7 cellular contexts compared by ENCODE assay signal in the genomic region with DNA sequence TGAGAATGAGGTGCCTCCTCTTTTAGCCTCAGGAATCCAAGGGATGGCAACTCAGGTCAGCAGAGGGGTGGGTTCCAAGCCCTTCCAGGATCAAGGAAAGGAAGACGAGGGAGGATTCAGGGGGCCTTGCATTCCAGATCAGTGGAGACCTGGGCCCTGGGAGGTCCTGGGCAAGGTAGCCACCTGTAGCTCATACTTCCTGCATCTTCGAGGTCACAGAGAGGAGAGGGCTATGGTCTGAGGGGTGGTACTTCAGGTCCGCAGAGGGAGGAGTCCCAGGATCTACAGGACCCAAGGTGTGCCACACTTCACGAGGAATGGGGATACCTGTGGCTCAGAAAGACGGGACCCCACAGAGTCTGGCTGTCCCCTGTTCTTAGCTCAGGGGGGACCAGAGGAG. TPM values are rescaled to one million over a fixed set of nuclear protein-coding genes. Genes with fewer than 3 reads are reported as not detected.
"Had no signal": no experiment of that assay in that cellular context is flagged by ENCODE, and none has a peak within 500 bp of the region (broad histone marks: within the 10 kb centered on the region; RNA-seq: fewer than 3 reads in every experiment).

No MANE protein-coding gene starts in this region.

- ATAC-seq: HepG2, K562 had no signal

- H3K27ac ChIP-seq: HL-60 had no signal

- DNase-seq: IMR-90, KBM-7 had no signal

- H3K4me3 ChIP-seq: K562 had no signal

RNA-seq across cellular contexts. Expression of a gene that starts 9.2 kb away (rescaled TPM):
- total RNA-seq: HepG2, HT-29, HT1080, IMR-90 had no signal
